2 cellular contexts compared by ENCODE assay signal in genomic region chr19:15048128-15048527, GRCh38.
TF ChIP-seq lines count a peak whose summit lies in the region.

No MANE protein-coding gene starts in this region.

TF ChIP-seq in GM23338, 12 proteins besides CTCF, POLR2A, EP300 and RAD21:
- TF ChIP-seq EZH2phosphoT487 (IDR thresholded peaks at IDR 0.05; ENCODE audit: unreplicated experiment) (no peak), ZNF114 (CRISPR knock-in tag; IDR thresholded peaks at IDR 0.05) (no peak), NANOG (IDR thresholded peaks at IDR 0.05; ENCODE audit: borderline replicate concordance) (no peak), JUNB (IDR thresholded peaks at IDR 0.05; ENCODE audit: unreplicated experiment) (no peak), ZNF331 (CRISPR knock-in tag; IDR thresholded peaks at IDR 0.05; ENCODE audit: low read depth) (no peak), STAT1 (IDR thresholded peaks at IDR 0.05; ENCODE audit: unreplicated experiment) (no peak)

TF ChIP-seq in K562, 482 proteins besides CTCF, POLR2A, EP300 and RAD21:
- TF ChIP-seq SMARCA4 (IDR thresholded peaks at IDR 0.05) (no peak), HMBOX1 (IDR thresholded peaks at IDR 0.05) (peak; percentile 14; the same call in 1 of the 2 replicates), ZNF282 (CRISPR knock-in tag; IDR thresholded peaks at IDR 0.05) (no peak), ZNF76 (CRISPR knock-in tag; IDR thresholded peaks at IDR 0.05; ENCODE audit: borderline replicate concordance) (no peak)
